In genomic region chr12:72273851-72274284, GRCh38 we compare ENCODE assay signal across 9 cellular contexts. TPM values are rescaled to one million over a fixed set of nuclear protein-coding genes. Genes with fewer than 3 reads are reported as not detected.
A peak's percentile ranks its signal among the peaks of the same experiment; 100 is the strongest.
DNase-seq lines count a peak whose midpoint lies in the region; ATAC-seq, FAIRE-seq and TF ChIP-seq lines count a peak whose summit lies in the region.
"Had no signal": no experiment of that assay in that cellular context is flagged by ENCODE, and none has a peak within 500 bp of the region (broad histone marks: within the 10 kb centered on the region; RNA-seq: fewer than 3 reads in every experiment).

No MANE protein-coding gene starts in this region.

- DNase-seq in GM23248 (no peak), astrocyte (ENCODE audit: low read depth) (no peak), skeletal muscle cell (ENCODE audit: low read depth) (no peak), medulla oblongata (ENCODE audit: extremely low spot score) (no peak), islet precursor cell (no peak)
- no peak for DNase-seq in stimulated activated naive CD4-positive, alpha-beta T cell (lab: John Stamatoyannopoulos, UW)

- H3K79me2 ChIP-seq in GM23248 (ENCODE audit: insufficient read depth) = peaks cover 4% of the 10 kb centered on the region; the same call in 1 of the 2 replicates
- H3K79me2 ChIP-seq in astrocyte (ENCODE audit: insufficient read depth, low read length) = peaks cover 99% of the 10 kb centered on the region

- H2AFZ ChIP-seq in GM23248 = peak overlapping the region; percentile 70; the same call in 1 of the 2 replicates
- H2AFZ ChIP-seq in astrocyte (ENCODE audit: low read depth, low read length) = peak overlapping the region; percentile 85

- peak overlapping the region; percentile 71 for H3K4me3 ChIP-seq in GM23248
- peak overlapping the region; percentile 94 for H3K4me3 ChIP-seq in astrocyte (ENCODE audit: insufficient read depth, low read depth, low read length)
- H3K4me3 ChIP-seq in iPS-11a (ENCODE audit: low read depth, low read length) = peak overlapping the region; percentile 77
- H3K4me3 ChIP-seq in skeletal muscle cell (ENCODE audit: low read depth, low read length) = peak overlapping the region; percentile 71

- no peak overlapping the region for H3K27ac ChIP-seq in GM23248
- H3K27ac ChIP-seq in astrocyte (ENCODE audit: low read depth, low read length) = peak overlapping the region; percentile 75

- peaks cover 2% of the 10 kb centered on the region for H3K4me1 Mint-ChIP-seq in astrocyte (ENCODE audit: low read depth, unreplicated experiment)

- H3K4me1 ChIP-seq in GM23248 (ENCODE audit: insufficient read depth) (no peaks in the 10 kb centered on the region), astrocyte (ENCODE audit: insufficient read depth, low read length) (no peaks in the 10 kb centered on the region)

- H3K27me3 ChIP-seq in GM23248 (replicated peaks; ENCODE audit: insufficient read depth) = peaks cover 33% of the 10 kb centered on the region
- H3K27me3 ChIP-seq in astrocyte (ENCODE audit: insufficient read depth, low read length) = no peaks in the 10 kb centered on the region

- WGBS in GM23248 (ENCODE audit: low coverage in 1 of 2, low lambda C conversion rate in 2 of 2, missing lambda C conversion rate in 2 of 2), 2 experiments = 29 to 33% methylated on average over 16 of the region's 16 CpGs

- FAIRE-seq in astrocyte (lab: Jason Lieb, UNC) = no peak

- no peaks in the 10 kb centered on the region for H4K20me1 ChIP-seq in GM23248 (ENCODE audit: insufficient read depth)
- H4K20me1 ChIP-seq in astrocyte (ENCODE audit: insufficient read depth, low read length) = no peaks in the 10 kb centered on the region

- no peaks in the 10 kb centered on the region for H3K36me3 Mint-ChIP-seq in astrocyte (ENCODE audit: low read depth, unreplicated experiment)

- H3F3A ChIP-seq in GM23248 (ENCODE audit: insufficient read depth) = no peaks in the 10 kb centered on the region

- in situ Hi-C loops in GM23248 (cut with MboI) = no loop called here

- no peaks in the 10 kb centered on the region for H3K9me3 ChIP-seq in GM23248 (ENCODE audit: low read depth)
- no peaks in the 10 kb centered on the region for H3K9me3 ChIP-seq in astrocyte (ENCODE audit: insufficient read depth, low read depth, low read length)

- H3K4me3 Mint-ChIP-seq in astrocyte (ENCODE audit: unreplicated experiment) = peak overlapping the region; percentile 74
- H3K4me3 Mint-ChIP-seq: T-helper 1 cell treated with Interleukin-12 subunit alpha and Interleukin-12 subunit beta and Interleukin-4 antibody, amounts not matched to agents 30 μg/mL and 1 μg/mL, for 36 hours had no signal

- no peaks in the 10 kb centered on the region for H3K9me3 Mint-ChIP-seq in astrocyte (ENCODE audit: unreplicated experiment)
- H3K9me3 Mint-ChIP-seq: T-helper 1 cell treated with Interleukin-12 subunit alpha and Interleukin-12 subunit beta and Interleukin-4 antibody, amounts not matched to agents 30 μg/mL and 1 μg/mL, for 36 hours had no signal

- H3K27ac Mint-ChIP-seq in astrocyte (ENCODE audit: unreplicated experiment) = no peak overlapping the region
- H3K27ac Mint-ChIP-seq: T-helper 1 cell treated with Interleukin-12 subunit alpha and Interleukin-12 subunit beta and Interleukin-4 antibody, amounts not matched to agents 30 μg/mL and 1 μg/mL, for 36 hours had no signal

- H3K27me3 Mint-ChIP-seq in astrocyte (ENCODE audit: low read depth, unreplicated experiment) = peaks cover 38% of the 10 kb centered on the region

- no peaks in the 10 kb centered on the region for H3K9me2 ChIP-seq in GM23248 (ENCODE audit: insufficient read depth)

- H3K36me3 ChIP-seq in GM23248 (ENCODE audit: low read depth) (no peaks in the 10 kb centered on the region), astrocyte (ENCODE audit: insufficient read depth, low read length) (no peaks in the 10 kb centered on the region)

- peak overlapping the region; percentile 36; the same call in 1 of the 2 replicates for H3K9ac ChIP-seq in GM23248
- peak overlapping the region; percentile 89 for H3K9ac ChIP-seq in astrocyte (ENCODE audit: low read length)

- H3K4me2 ChIP-seq in GM23248 (ENCODE audit: unreplicated experiment) (peak overlapping the region; percentile 16), astrocyte (ENCODE audit: low read length) (peak overlapping the region; percentile 96)

- ATAC-seq in GM21526 (IDR thresholded peaks at IDR 0.05; ENCODE audit: low FRiP score, unreplicated experiment) = no peak

- no peak for TF ChIP-seq CTCF in astrocyte (IDR thresholded peaks at IDR 0.05; ENCODE audit: insufficient read depth, low read depth, low read length)

RNA-seq across cellular contexts. Expression of gene TRHDE, which starts 1.7 kb away (rescaled TPM):
- 2.8 and 9.2 TPM in 2 replicates for total RNA-seq in GM23248 (2014; rRNA removed; shearing (Covaris generic))
- 1.4 and 1.5 TPM in 2 replicates for polyA plus RNA-seq in GM23248 (2016; fragmentation: Nextera tagmentation; extraction: Ambion mirVana)
- 0.87 and 1.4 TPM in 2 replicates for total RNA-seq in astrocyte
